10 cellular contexts compared by ENCODE assay signal in the genomic region with DNA sequence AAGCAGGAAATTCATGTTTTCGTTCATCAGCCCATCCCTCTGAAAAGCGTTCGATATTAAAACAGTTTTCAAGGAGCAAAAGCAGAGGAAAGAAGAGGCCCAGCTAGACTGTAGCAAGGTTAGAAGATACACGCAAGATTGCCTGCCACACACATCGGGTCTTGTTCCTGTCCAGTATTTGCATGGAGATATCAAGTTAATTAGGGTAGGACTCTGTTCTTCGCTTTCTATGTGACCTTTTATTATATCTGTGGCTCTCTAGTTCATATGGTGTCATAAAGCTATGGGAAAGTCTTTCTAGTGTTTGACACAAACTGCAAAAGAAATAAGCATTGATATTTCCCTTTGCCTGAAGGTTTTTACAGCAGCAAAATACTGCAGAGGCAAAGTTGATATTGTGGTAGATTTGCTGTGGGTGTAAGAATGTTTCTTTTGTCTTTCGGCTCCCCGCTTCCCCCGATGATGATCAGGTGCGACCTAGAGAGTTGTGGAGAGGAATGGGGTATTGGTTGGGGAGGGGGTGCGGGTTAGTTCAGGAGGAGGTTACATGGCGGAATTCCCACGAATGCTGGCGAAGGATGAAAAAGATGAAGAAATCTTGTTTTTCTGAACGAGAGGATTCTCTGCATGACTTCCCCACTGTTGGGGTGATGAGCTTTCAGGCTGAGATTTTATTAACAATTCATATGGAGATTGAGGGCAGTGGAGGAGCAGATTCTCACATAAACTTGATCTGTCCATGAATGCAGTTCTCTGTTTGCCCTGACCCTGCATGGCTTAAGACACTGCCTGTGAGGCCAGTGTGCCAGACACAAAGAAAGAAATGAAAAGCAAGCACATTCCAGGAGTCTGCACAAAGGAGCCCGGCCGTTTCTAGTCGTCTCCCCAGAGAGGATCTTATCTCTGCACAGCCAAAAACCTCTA.
A peak's percentile ranks its signal among the peaks of the same experiment; 100 is the strongest.
DNase-seq lines count a peak whose midpoint lies in the region; ATAC-seq and TF ChIP-seq lines count a peak whose summit lies in the region.
"Had no signal": no experiment of that assay in that cellular context is flagged by ENCODE, and none has a peak within 500 bp of the region (broad histone marks: within the 10 kb centered on the region; RNA-seq: fewer than 3 reads in every experiment).

No MANE protein-coding gene starts in this region.

- H3K27ac Mint-ChIP-seq in stimulated activated naive CD8-positive, alpha-beta T cell treated with anti-CD3 and anti-CD28 coated beads, Interleukin-15, amount 100 ng/mL, for 72 hours: no peak overlapping the region

- peak; percentile 36 for ATAC-seq in esophagus mucosa
- no peak for ATAC-seq in stimulated activated naive CD8-positive, alpha-beta T cell treated with anti-CD3 and anti-CD28 coated beads, Interleukin-15, amount 100 ng/mL, for 72 hours

- peaks cover 8% of the 10 kb centered on the region for H3K27me3 Mint-ChIP-seq in stimulated activated naive CD8-positive, alpha-beta T cell treated with anti-CD3 and anti-CD28 coated beads, Interleukin-15, amount 100 ng/mL, for 72 hours

- H3K4me3 ChIP-seq in tibial artery (peak overlapping the region; percentile 21 to 27), WERI-Rb-1 (ENCODE audit: low read depth, low read length) (no peak overlapping the region)

- no peaks in the 10 kb centered on the region for H3K9me3 ChIP-seq in tibial artery
- no peaks in the 10 kb centered on the region for H3K9me3 ChIP-seq in WERI-Rb-1 (ENCODE audit: severe bottlenecking)

- intact Hi-C loops in tibial artery (cut with DNase I; ENCODE audit: low total_unique reads): no loop called here

- H3K27me3 ChIP-seq in tibial artery (no peaks in the 10 kb centered on the region), WERI-Rb-1 (ENCODE audit: insufficient read depth, low read depth, severe bottlenecking) (no peaks in the 10 kb centered on the region)

- H3K36me3 ChIP-seq in tibial artery: no peaks in the 10 kb centered on the region
- H3K36me3 ChIP-seq in WERI-Rb-1: no peaks in the 10 kb centered on the region

- H3K9me3 Mint-ChIP-seq in stimulated activated naive CD8-positive, alpha-beta T cell treated with anti-CD3 and anti-CD28 coated beads, Interleukin-15, amount 100 ng/mL, for 72 hours: no peaks in the 10 kb centered on the region

- DNase-seq in M059J (ENCODE audit: low read depth) (peak; percentile 50), midbrain (lab: John Stamatoyannopoulos, UW) (peak; percentile 74), tibial artery (peak in 1 of 2 donors; percentile 31), WERI-Rb-1 (no peak)
- no peak for DNase-seq in activated CD4-positive, alpha-beta T cell treated with anti-CD3 and anti-CD28 coated beads for 4 hours
- DNase-seq in stimulated activated naive CD8-positive, alpha-beta T cell treated with anti-CD3 and anti-CD28 coated beads, Interleukin-15, amount 100 ng/mL, for 72 hours: no peak
- DNase-seq in activated CD8-positive, alpha-beta memory T cell treated with anti-CD3 and anti-CD28 coated beads, Interleukin-2, amount 50 U/mL, for 48 hours: no peak
- DNase-seq: activated CD4-positive, alpha-beta T cell treated with anti-CD3 and anti-CD28 coated beads for 48 hours; MM.1S had no signal

- no peak overlapping the region for H3K4me3 Mint-ChIP-seq in stimulated activated naive CD8-positive, alpha-beta T cell treated with anti-CD3 and anti-CD28 coated beads, Interleukin-15, amount 100 ng/mL, for 72 hours

- peak overlapping the region; percentile 14 to 59 for H3K27ac ChIP-seq in tibial artery
- no peak overlapping the region for H3K27ac ChIP-seq in WERI-Rb-1

- no peak for TF ChIP-seq CTCF in tibial artery (IDR thresholded peaks at IDR 0.05)
- TF ChIP-seq CTCF in WERI-Rb-1 (IDR thresholded peaks at IDR 0.05; ENCODE audit: low read depth, low read length): no peak

- H3K4me1 Mint-ChIP-seq in stimulated activated naive CD8-positive, alpha-beta T cell treated with anti-CD3 and anti-CD28 coated beads, Interleukin-15, amount 100 ng/mL, for 72 hours: no peaks in the 10 kb centered on the region

- H3K4me1 ChIP-seq in tibial artery: peaks cover 0 to 53% (median 5%) of the 10 kb centered on the region in 4 donors

Comparison
In these comparisons a context has a peak if more than half of its experiments do, and no peak if none do; other contexts are left out.
1. DNase-seq: peak in M059J (single experiment) and midbrain (single experiment); none in activated CD4-positive, alpha-beta T cell treated with anti-CD3 and anti-CD28 coated beads for 4 hours (0 of 2), stimulated activated naive CD8-positive, alpha-beta T cell treated with anti-CD3 and anti-CD28 coated beads, Interleukin-15, amount 100 ng/mL, for 72 hours (0 of 2), WERI-Rb-1 (single experiment) and activated CD8-positive, alpha-beta memory T cell treated with anti-CD3 and anti-CD28 coated beads, Interleukin-2, amount 50 U/mL, for 48 hours (single experiment).